ENCODE assay signal across 32 cellular contexts in genomic region chr2:237479747-237480146, GRCh38. TPM values are rescaled to one million over a fixed set of nuclear protein-coding genes. Genes with fewer than 3 reads are reported as not detected.
DNase-seq lines count a peak whose midpoint lies in the region; TF ChIP-seq lines count a peak whose summit lies in the region.
"Had no signal": no experiment of that assay in that cellular context is flagged by ENCODE, and none has a peak within 500 bp of the region (broad histone marks: within the 10 kb centered on the region; RNA-seq: fewer than 3 reads in every experiment).

No MANE protein-coding gene starts in this region.

- TF ChIP-seq POLR2A in prostate gland (IDR thresholded peaks at IDR 0.05) = no peak

- H3K4me3 ChIP-seq in prostate gland = no peak overlapping the region
- H3K4me3 ChIP-seq: ascending aorta, esophagus muscularis mucosa, gastroesophageal sphincter, GM23248, hepatocyte, lung, smooth muscle cell had no signal

- peak overlapping the region; percentile 55 to 63 for H3K27ac ChIP-seq in prostate gland
- H3K27ac ChIP-seq: ascending aorta, GM23248, hepatocyte had no signal

- peaks cover 18% of the 10 kb centered on the region for H3K4me1 Mint-ChIP-seq in endothelial cell (ENCODE audit: unreplicated experiment)

- H3K36me3 Mint-ChIP-seq in endothelial cell (ENCODE audit: low read depth, unreplicated experiment) = no peaks in the 10 kb centered on the region
- H3K36me3 Mint-ChIP-seq: natural killer cell treated with Interleukin-12 subunit alpha and Interleukin-12 subunit beta and Interleukin-15 and Interleukin-18, amount 100 ng/mL, for 72 hours had no signal

- no peak overlapping the region for H3K27ac Mint-ChIP-seq in endothelial cell (ENCODE audit: unreplicated experiment)
- H3K27ac Mint-ChIP-seq: activated T-cell treated with anti-CD3 and anti-CD28 coated beads, Interleukin-2, amount 50 U/mL, for 24 hours; natural killer cell treated with Interleukin-12 subunit alpha and Interleukin-12 subunit beta and Interleukin-15 and Interleukin-18, amount 100 ng/mL, for 72 hours had no signal

- H3K27me3 ChIP-seq in prostate gland (replicated peaks; ENCODE audit: insufficient read depth) = no peaks in the 10 kb centered on the region
- H3K27me3 ChIP-seq: ascending aorta, esophagus muscularis mucosa, gastroesophageal sphincter, hepatocyte had no signal

- H3K9me3 ChIP-seq in prostate gland = no peaks in the 10 kb centered on the region
- H3K9me3 ChIP-seq: ascending aorta, Caco-2, esophagus muscularis mucosa, gastroesophageal sphincter, SK-N-SH had no signal

- intact Hi-C loops in prostate gland (cut with DNase I) = loop anchor here (5.0 kb wide), 1 partner anchor 387 kb away; no protein-coding TSS in a partner anchor

- H3K36me3 ChIP-seq in prostate gland = no peaks in the 10 kb centered on the region
- H3K36me3 ChIP-seq: ascending aorta, esophagus muscularis mucosa, gastroesophageal sphincter had no signal

- peaks cover 10% of the 10 kb centered on the region for H3K4me1 ChIP-seq in prostate gland (replicated peaks)

- WGBS in prostate gland = 19% methylated on average over 4 of the region's 4 CpGs

- H3K4me3 Mint-ChIP-seq in endothelial cell (ENCODE audit: unreplicated experiment) = no peak overlapping the region
- H3K4me3 Mint-ChIP-seq: activated T-cell treated with anti-CD3 and anti-CD28 coated beads, Interleukin-2, amount 50 U/mL, for 24 hours; natural killer cell treated with Interleukin-12 subunit alpha and Interleukin-12 subunit beta and Interleukin-15 and Interleukin-18, amount 100 ng/mL, for 72 hours had no signal

- DNase-seq in Ammon's horn (ENCODE audit: low spot score) (peak; percentile 73), NCI-H2171 (lab: John Stamatoyannopoulos, UW) (peak; percentile 1), fibroblast of gingiva (ENCODE audit: low read depth) (peak; percentile 67), prostate gland (ENCODE audit: low spot score) (peak; percentile 49), Kasumi-1 (lab: John Stamatoyannopoulos, UW) (no peak), endothelial cell (ENCODE audit: low spot score) (no peak)
- DNase-seq in central memory CD4-positive, alpha-beta T cell = no peak
- DNase-seq: activated CD4-positive, alpha-beta T cell treated with anti-CD3 and anti-CD28 coated beads, Interleukin-2, amount 50 U/mL, for 1 hour; activated CD4-positive, CD25-positive, alpha-beta regulatory T cell; activated gamma-delta T cell; activated T-cell treated with anti-CD3 and anti-CD28 coated beads, Interleukin-2, amount 50 U/mL, for 24 hours; Caco-2; cerebellar nuclear complex; DMS79 treated with DMSO at 0.1 percent for 48 hours; GF-D8; GM23248; IMR-90; NCI-H1048; NCI-H187; NCI-H526 treated with DMSO at 0.1 percent for 48 hours; PC-3; SK-N-SH; stimulated activated naive CD4-positive, alpha-beta T cell treated with Interleukin-2 at 50 U/mL for 16 hours had no signal

- H3K9me3 Mint-ChIP-seq in endothelial cell (ENCODE audit: unreplicated experiment) = no peaks in the 10 kb centered on the region
- H3K9me3 Mint-ChIP-seq: activated T-cell treated with anti-CD3 and anti-CD28 coated beads, Interleukin-2, amount 50 U/mL, for 24 hours; natural killer cell treated with Interleukin-12 subunit alpha and Interleukin-12 subunit beta and Interleukin-15 and Interleukin-18, amount 100 ng/mL, for 72 hours had no signal

- no peak for TF ChIP-seq CTCF in prostate gland (IDR thresholded peaks at IDR 0.05)
- TF ChIP-seq CTCF in endothelial cell (IDR thresholded peaks at IDR 0.05; ENCODE audit: unreplicated experiment) = no peak

- H3K27me3 Mint-ChIP-seq in endothelial cell (ENCODE audit: unreplicated experiment) = peaks cover 3% of the 10 kb centered on the region

RNA-seq across cellular contexts. Expression of gene MLPH, which starts 7.3 kb away (rescaled TPM):
- total RNA-seq in prostate gland = 100 to 1,000 TPM; 371 to 393 TPM
- total RNA-seq in endothelial cell (ENCODE audit: unreplicated experiment) = 0.36 TPM
- total RNA-seq: Caco-2; dermis microvascular lymphatic vessel endothelial cell; natural killer cell treated with Interleukin-12 subunit alpha and Interleukin-12 subunit beta and Interleukin-15 and Interleukin-18, amount 100 ng/mL, for 72 hours; T-helper 1 cell treated with Interleukin-12 subunit alpha and Interleukin-12 subunit beta and Interleukin-4 antibody, amounts not matched to agents 30 ng/mL and 1 ng/mL, for 36 hours had no signal

Comparison
In these comparisons a context has a peak if more than half of its experiments do, and no peak if none do; other contexts are left out.
1. DNase-seq: peak in Ammon's horn (single experiment), NCI-H2171 (single experiment), fibroblast of gingiva (single experiment) and prostate gland (single experiment); none in Kasumi-1 (0 of 2), central memory CD4-positive, alpha-beta T cell (single experiment) and endothelial cell (single experiment).
2. RNA of gene MLPH, which starts 7.3 kb away (total RNA-seq): 371 to 393 TPM in prostate gland; 0.36 TPM in endothelial cell (single experiment); every median in the first group is over 100 times any median in the second.